Comparison of ENCODE assay signal across 8 cellular contexts in genomic region chr1:243255791-243256512, GRCh38. TPM values are rescaled to one million over a fixed set of nuclear protein-coding genes. Genes with fewer than 3 reads are reported as not detected.
A peak's percentile ranks its signal among the peaks of the same experiment; 100 is the strongest.
DNase-seq lines count a peak whose midpoint lies in the region; ATAC-seq and TF ChIP-seq lines count a peak whose summit lies in the region.

Gene SDCCAG8 (plus strand): TSS chr1:243256041. CDS start chr1:243256174, 133 bp downstream.

- H3K27me3 Mint-ChIP-seq in WTC11 (ENCODE audit: low read depth) = no peaks in the 10 kb centered on the region

- H3K27ac ChIP-seq in AG04450 (ENCODE audit: low read depth, low read length) (peak within 1 kb of the TSS; percentile 95), smooth muscle cell (ENCODE audit: low read depth) (peak within 1 kb of the TSS; percentile 81)

- H3K36me3 ChIP-seq in smooth muscle cell (ENCODE audit: low read depth) = no peaks in the 10 kb centered on the region

- no peaks in the 10 kb centered on the region for H3K9me3 Mint-ChIP-seq in WTC11

- peak within 1 kb of the TSS; percentile 72 for H3K9ac ChIP-seq in smooth muscle cell (ENCODE audit: low read depth)

- WGBS in smooth muscle cell (ENCODE audit: low lambda C conversion rate) = 5% methylated on average over 32 of the region's 32 CpGs

- H3K4me3 ChIP-seq in AG04450 (ENCODE audit: low read depth, low read length) = peak within 1 kb of the TSS; percentile 88
- H3K4me3 ChIP-seq in cardiac fibroblast (replicated peaks in 1 of 2; ENCODE audit: low read depth in 2 of 2, low read length in 2 of 2) = peak within 1 kb of the TSS; percentile 91 to 92
- peak within 1 kb of the TSS; percentile 97 for H3K4me3 ChIP-seq in smooth muscle cell

- peaks cover 30% of the 10 kb centered on the region for H4K20me1 ChIP-seq in smooth muscle cell (ENCODE audit: low read depth)

- peak within 1 kb of the TSS; percentile 91 for H3K4me2 ChIP-seq in smooth muscle cell

- peaks cover 89% of the 10 kb centered on the region for H3K79me2 ChIP-seq in smooth muscle cell (ENCODE audit: low read depth)

- peaks cover 33% of the 10 kb centered on the region for H3K4me1 ChIP-seq in smooth muscle cell (ENCODE audit: low read depth)

- TF ChIP-seq CTCF in AG04450 (IDR thresholded peaks at IDR 0.05; ENCODE audit: low read depth, low read length) (no peak), WTC11 (IDR thresholded peaks at IDR 0.05) (no peak), cardiac fibroblast (IDR thresholded peaks at IDR 0.05; ENCODE audit: low read depth, low read length) (no peak), smooth muscle cell (IDR thresholded peaks at IDR 0.05; ENCODE audit: borderline replicate concordance, insufficient read depth, poor library complexity, severe bottlenecking) (no peak)

- H3K36me3 Mint-ChIP-seq in WTC11 = no peaks in the 10 kb centered on the region

- no peaks in the 10 kb centered on the region; the same call in 1 of the 2 replicates for H3K9me3 ChIP-seq in AG04450 (ENCODE audit: control insufficient read depth, insufficient read depth, low read length)
- no peaks in the 10 kb centered on the region for H3K9me3 ChIP-seq in smooth muscle cell (replicated peaks; ENCODE audit: low read depth)

- H3K27ac Mint-ChIP-seq in WTC11 = peak within 1 kb of the TSS; percentile 94

- H3K4me3 Mint-ChIP-seq in WTC11 = peak within 1 kb of the TSS; percentile 87

- ATAC-seq in GM18909 (IDR thresholded peaks at IDR 0.05; ENCODE audit: poor library complexity, unreplicated experiment) (peak; percentile 75), HG03175 (IDR thresholded peaks at IDR 0.05; ENCODE audit: unreplicated experiment) (peak; percentile 73), WTC11 (peak; percentile 82)

- no peaks in the 10 kb centered on the region for H3F3A ChIP-seq in smooth muscle cell (ENCODE audit: low read depth)

- H3K4me1 Mint-ChIP-seq in WTC11 = peaks cover 27% of the 10 kb centered on the region

- POLR2A ChIA-PET in AG04450 (lab: Yijun Ruan, JAX) (interaction anchor here (0.6 to 2.9 kb wide), 11 partner anchors 9 to 1443 kb away, joined by 3 to 19 read pairs (median 5); no protein-coding TSS in a partner anchor), WTC11 (lab: Charles Lee) (interaction anchor here (0.6 to 1.2 kb wide), 3 partner anchors 11 to 1047 kb away, joined by 3 read pairs; no protein-coding TSS in a partner anchor)

- DNase-seq in AG04450 (ENCODE audit: low read depth, low spot score) = peak; percentile 100
- DNase-seq in NCI-H226 = peak; percentile 99
- peak; percentile 98 for DNase-seq in WTC11 (ENCODE audit: low spot score)
- DNase-seq in cardiac fibroblast (ENCODE audit: low read depth in 2 of 2) = peak; percentile 100
- DNase-seq in iPS-NIHi7 (ENCODE audit: extremely low spot score) = peak; percentile 88
- peak; percentile 84 for DNase-seq in smooth muscle cell (lab: John Stamatoyannopoulos, UW; ENCODE audit: unreplicated experiment)

- H2AFZ ChIP-seq in smooth muscle cell (ENCODE audit: low read depth) = peak within 1 kb of the TSS; percentile 77

- H3K27me3 ChIP-seq in AG04450 (ENCODE audit: control insufficient read depth, insufficient read depth, low read length) (no peaks in the 10 kb centered on the region), smooth muscle cell (ENCODE audit: low read depth) (no peaks in the 10 kb centered on the region)

- CTCF ChIA-PET in AG04450 (lab: Charles Lee) (interaction anchor here (1.6 kb wide), 1 partner anchor 10 kb away, joined by 3 read pairs; no protein-coding TSS in a partner anchor), WTC11 (lab: Charles Lee) (interaction anchor here (0.6 to 1.3 kb wide), 6 partner anchors 9 to 42 kb away, joined by 3 to 4 read pairs (median 3); no protein-coding TSS in a partner anchor)

TF ChIP-seq in WTC11, 78 proteins besides CTCF, POLR2A, EP300 and RAD21 (continues in another document):
- TF ChIP-seq MXD4 (CRISPR knock-in tag; IDR thresholded peaks at IDR 0.05; ENCODE audit: borderline replicate concordance) (no peak), SOX15 (CRISPR knock-in tag; IDR thresholded peaks at IDR 0.05) (no peak), E2F5 (CRISPR knock-in tag; IDR thresholded peaks at IDR 0.05) (no peak), SP1 (CRISPR knock-in tag; conservative IDR thresholded peaks at IDR 0.05) (peak; percentile 56), ZBTB21 (CRISPR knock-in tag; IDR thresholded peaks at IDR 0.05; ENCODE audit: borderline replicate concordance) (no peak), NFYB (CRISPR knock-in tag; conservative IDR thresholded peaks at IDR 0.05; ENCODE audit: low read depth) (no peak), KAT7 (CRISPR knock-in tag; IDR thresholded peaks at IDR 0.05; ENCODE audit: borderline replicate concordance) (no peak), ZNF423 (CRISPR knock-in tag; IDR thresholded peaks at IDR 0.05) (peak; percentile 99), ETV6 (CRISPR knock-in tag; IDR thresholded peaks at IDR 0.05) (peak; percentile 67; the same call in 1 of the 2 replicates), HMGA2 (CRISPR knock-in tag; IDR thresholded peaks at IDR 0.05) (no peak), OVOL2 (CRISPR knock-in tag; IDR thresholded peaks at IDR 0.05; ENCODE audit: borderline replicate concordance) (no peak), CREM (CRISPR knock-in tag; IDR thresholded peaks at IDR 0.05) (no peak; the same call in 1 of the 2 replicates), JUN (CRISPR knock-in tag; IDR thresholded peaks at IDR 0.05) (no peak), ZNF263 (CRISPR knock-in tag; IDR thresholded peaks at IDR 0.05; ENCODE audit: low read depth) (no peak)
- TF ChIP-seq, protein P1, sequence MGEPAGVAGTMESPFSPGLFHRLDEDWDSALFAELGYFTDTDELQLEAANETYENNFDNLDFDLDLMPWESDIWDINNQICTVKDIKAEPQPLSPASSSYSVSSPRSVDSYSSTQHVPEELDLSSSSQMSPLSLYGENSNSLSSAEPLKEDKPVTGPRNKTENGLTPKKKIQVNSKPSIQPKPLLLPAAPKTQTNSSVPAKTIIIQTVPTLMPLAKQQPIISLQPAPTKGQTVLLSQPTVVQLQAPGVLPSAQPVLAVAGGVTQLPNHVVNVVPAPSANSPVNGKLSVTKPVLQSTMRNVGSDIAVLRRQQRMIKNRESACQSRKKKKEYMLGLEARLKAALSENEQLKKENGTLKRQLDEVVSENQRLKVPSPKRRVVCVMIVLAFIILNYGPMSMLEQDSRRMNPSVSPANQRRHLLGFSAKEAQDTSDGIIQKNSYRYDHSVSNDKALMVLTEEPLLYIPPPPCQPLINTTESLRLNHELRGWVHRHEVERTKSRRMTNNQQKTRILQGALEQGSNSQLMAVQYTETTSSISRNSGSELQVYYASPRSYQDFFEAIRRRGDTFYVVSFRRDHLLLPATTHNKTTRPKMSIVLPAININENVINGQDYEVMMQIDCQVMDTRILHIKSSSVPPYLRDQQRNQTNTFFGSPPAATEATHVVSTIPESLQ (CRISPR knock-in tag; IDR thresholded peaks at IDR 0.05) = no peak
- TF ChIP-seq, protein P2, sequence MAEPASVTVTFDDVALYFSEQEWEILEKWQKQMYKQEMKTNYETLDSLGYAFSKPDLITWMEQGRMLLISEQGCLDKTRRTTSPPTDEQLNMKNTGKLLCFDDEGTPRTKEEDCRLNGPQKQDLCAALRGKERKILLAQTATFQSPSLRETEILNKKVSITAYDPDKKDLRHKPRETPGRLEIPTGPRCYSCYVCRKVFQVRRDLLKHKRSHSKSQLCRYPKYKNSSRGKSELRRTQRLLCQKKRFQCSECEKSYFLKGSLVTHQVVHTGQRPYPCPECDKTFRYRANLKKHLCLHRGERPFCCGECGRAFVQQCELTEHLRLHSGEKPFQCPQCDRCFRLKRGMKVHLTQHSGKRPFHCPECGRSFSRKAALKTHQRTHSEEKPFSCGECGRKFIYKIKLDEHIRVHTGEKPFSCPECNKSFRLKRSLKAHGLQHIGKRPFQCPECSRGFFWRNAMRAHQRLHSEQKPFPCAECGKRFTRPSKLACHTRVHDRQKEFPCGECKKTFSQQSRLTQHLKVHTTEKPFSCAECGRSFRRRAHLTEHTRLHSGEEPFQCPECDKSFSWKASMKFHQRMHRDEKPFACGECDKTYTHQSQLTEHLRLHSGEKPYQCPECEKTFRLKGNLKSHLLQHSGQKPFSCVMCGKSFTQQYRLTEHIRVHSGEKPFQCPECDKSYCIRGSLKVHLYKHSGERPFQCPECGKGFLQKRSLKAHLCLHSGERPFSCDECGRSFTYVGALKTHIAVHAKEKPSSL (CRISPR knock-in tag; conservative IDR thresholded peaks at IDR 0.05) = no peak
- TF ChIP-seq, protein P3, sequence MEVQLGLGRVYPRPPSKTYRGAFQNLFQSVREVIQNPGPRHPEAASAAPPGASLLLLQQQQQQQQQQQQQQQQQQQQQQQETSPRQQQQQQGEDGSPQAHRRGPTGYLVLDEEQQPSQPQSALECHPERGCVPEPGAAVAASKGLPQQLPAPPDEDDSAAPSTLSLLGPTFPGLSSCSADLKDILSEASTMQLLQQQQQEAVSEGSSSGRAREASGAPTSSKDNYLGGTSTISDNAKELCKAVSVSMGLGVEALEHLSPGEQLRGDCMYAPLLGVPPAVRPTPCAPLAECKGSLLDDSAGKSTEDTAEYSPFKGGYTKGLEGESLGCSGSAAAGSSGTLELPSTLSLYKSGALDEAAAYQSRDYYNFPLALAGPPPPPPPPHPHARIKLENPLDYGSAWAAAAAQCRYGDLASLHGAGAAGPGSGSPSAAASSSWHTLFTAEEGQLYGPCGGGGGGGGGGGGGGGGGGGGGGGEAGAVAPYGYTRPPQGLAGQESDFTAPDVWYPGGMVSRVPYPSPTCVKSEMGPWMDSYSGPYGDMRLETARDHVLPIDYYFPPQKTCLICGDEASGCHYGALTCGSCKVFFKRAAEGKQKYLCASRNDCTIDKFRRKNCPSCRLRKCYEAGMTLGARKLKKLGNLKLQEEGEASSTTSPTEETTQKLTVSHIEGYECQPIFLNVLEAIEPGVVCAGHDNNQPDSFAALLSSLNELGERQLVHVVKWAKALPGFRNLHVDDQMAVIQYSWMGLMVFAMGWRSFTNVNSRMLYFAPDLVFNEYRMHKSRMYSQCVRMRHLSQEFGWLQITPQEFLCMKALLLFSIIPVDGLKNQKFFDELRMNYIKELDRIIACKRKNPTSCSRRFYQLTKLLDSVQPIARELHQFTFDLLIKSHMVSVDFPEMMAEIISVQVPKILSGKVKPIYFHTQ (CRISPR knock-in tag; IDR thresholded peaks at IDR 0.05) = no peak

RNA-seq across cellular contexts. Expression of gene SDCCAG8, which starts in this region (rescaled TPM):
- polyA plus RNA-seq in AG04450 (2011; rRNA removed) = 29.9 and 34.1 TPM in 2 replicates
- polyA minus RNA-seq in AG04450 (2011; rRNA and poly(A)+ RNA removed) = 25.7 and 31.8 TPM in 2 replicates
- 33.6 to 44.3 TPM (median 42.4 TPM) in 3 replicates for total RNA-seq in WTC11 (2021)
- total RNA-seq in smooth muscle cell = 32.5 and 33.4 TPM in 2 replicates
- 30.9 and 33.0 TPM in 2 replicates for polyA plus RNA-seq in smooth muscle cell

Comparison
In these comparisons a context has a peak if more than half of its experiments do, and no peak if none do; other contexts are left out.
1. Peak in every context shown above with its lines: DNase-seq, ATAC-seq, H3K4me3 ChIP-seq and H3K27ac ChIP-seq.